12 cellular contexts compared by ENCODE assay signal in the genomic region with DNA sequence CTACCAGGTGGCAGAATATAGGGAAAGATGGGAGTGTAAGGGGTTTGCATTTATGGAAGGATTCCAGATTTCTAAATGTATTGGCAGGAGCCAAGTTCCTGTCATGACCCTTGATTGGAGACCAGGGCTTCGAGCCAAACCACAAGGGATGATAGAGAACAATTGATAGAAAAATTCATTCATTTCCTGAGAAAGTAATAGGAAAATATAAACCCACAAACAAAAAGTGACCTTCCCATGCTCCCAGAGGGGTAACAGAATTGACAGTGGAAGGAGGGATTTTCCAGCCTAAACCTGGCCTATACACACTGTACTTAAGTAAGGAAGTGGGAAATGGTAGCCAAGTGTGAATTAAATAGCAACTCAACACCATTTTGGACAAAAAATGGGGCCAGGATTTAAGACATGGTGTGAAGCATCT. TPM values are rescaled to one million over a fixed set of nuclear protein-coding genes. Genes with fewer than 3 reads are reported as not detected.
DNase-seq lines count a peak whose midpoint lies in the region; ATAC-seq and TF ChIP-seq lines count a peak whose summit lies in the region.
"Had no signal": no experiment of that assay in that cellular context is flagged by ENCODE, and none has a peak within 500 bp of the region (broad histone marks: within the 10 kb centered on the region; RNA-seq: fewer than 3 reads in every experiment).

No MANE protein-coding gene starts in this region.

- H3K4me3 ChIP-seq in SK-N-MC: no peak overlapping the region
- no peak overlapping the region for H3K4me3 ChIP-seq in skeletal muscle satellite cell (ENCODE audit: low read length)
- no peak overlapping the region for H3K4me3 ChIP-seq in CD8-positive, alpha-beta T cell (ENCODE audit: low read depth, low read length)

- peak; percentile 54 for DNase-seq in HCEC 1CT
- no peak for DNase-seq in SK-N-MC (ENCODE audit: low read depth, low spot score)
- peak; percentile 28 for DNase-seq in fibroblast of peridontal ligament (ENCODE audit: extremely low read depth)
- DNase-seq in DMS53 (lab: John Stamatoyannopoulos, UW): no peak
- DNase-seq in CD8-positive, alpha-beta T cell: no peak
- DNase-seq: activated naive CD8-positive, alpha-beta T cell treated with anti-CD3 and anti-CD28 coated beads, Interleukin-2, amount 50 U/mL, for 24 hours; DMS153; glutamatergic neuron; NCI-H1436 treated with DMSO at 0.1 percent for 48 hours had no signal

- H3K9ac ChIP-seq in SK-N-MC (ENCODE audit: insufficient read length): no peak overlapping the region
- peak overlapping the region; percentile 2 for H3K9ac ChIP-seq in skeletal muscle satellite cell (ENCODE audit: low read depth, low read length)

- H3K9me3 Mint-ChIP-seq in CD8-positive, alpha-beta T cell: no peaks in the 10 kb centered on the region
- H3K9me3 Mint-ChIP-seq: activated naive CD8-positive, alpha-beta T cell treated with anti-CD3 and anti-CD28 coated beads, Interleukin-2, amount 50 U/mL, for 24 hours had no signal

- no peaks in the 10 kb centered on the region for H3K27me3 ChIP-seq in skeletal muscle satellite cell (ENCODE audit: control insufficient read depth, insufficient read depth, low read length)
- H3K27me3 ChIP-seq in CD8-positive, alpha-beta T cell (ENCODE audit: insufficient read depth, low read length): no peaks in the 10 kb centered on the region

- H3K9me3 ChIP-seq in SK-N-MC (ENCODE audit: low read depth, low read length): no peaks in the 10 kb centered on the region
- H3K9me3 ChIP-seq in skeletal muscle satellite cell (replicated peaks; ENCODE audit: low read length): no peaks in the 10 kb centered on the region
- no peaks in the 10 kb centered on the region for H3K9me3 ChIP-seq in CD8-positive, alpha-beta T cell (ENCODE audit: low read length)

- H3K36me3 ChIP-seq in SK-N-MC (ENCODE audit: insufficient read depth, low read length): no peaks in the 10 kb centered on the region
- no peaks in the 10 kb centered on the region for H3K36me3 ChIP-seq in skeletal muscle satellite cell (ENCODE audit: insufficient read depth, low read length)
- H3K36me3 ChIP-seq in CD8-positive, alpha-beta T cell (ENCODE audit: insufficient read depth, low read length): no peaks in the 10 kb centered on the region

- H3K4me3 Mint-ChIP-seq in CD8-positive, alpha-beta T cell: no peak overlapping the region
- H3K4me3 Mint-ChIP-seq: activated naive CD8-positive, alpha-beta T cell treated with anti-CD3 and anti-CD28 coated beads, Interleukin-2, amount 50 U/mL, for 24 hours had no signal

- no peaks in the 10 kb centered on the region for H3K36me3 Mint-ChIP-seq in CD8-positive, alpha-beta T cell

- POLR2A ChIA-PET in CD8-positive, alpha-beta T cell (lab: Charles Lee): no interaction called here

- H3K4me1 Mint-ChIP-seq in CD8-positive, alpha-beta T cell (ENCODE audit: low read depth): no peaks in the 10 kb centered on the region
- H3K4me1 Mint-ChIP-seq: activated naive CD8-positive, alpha-beta T cell treated with anti-CD3 and anti-CD28 coated beads, Interleukin-2, amount 50 U/mL, for 24 hours had no signal

- H3K27me3 Mint-ChIP-seq in CD8-positive, alpha-beta T cell (ENCODE audit: low read depth): peaks cover 4% of the 10 kb centered on the region
- H3K27me3 Mint-ChIP-seq: activated naive CD8-positive, alpha-beta T cell treated with anti-CD3 and anti-CD28 coated beads, Interleukin-2, amount 50 U/mL, for 24 hours had no signal

- no peak overlapping the region for H3K27ac Mint-ChIP-seq in CD8-positive, alpha-beta T cell
- H3K27ac Mint-ChIP-seq: activated naive CD8-positive, alpha-beta T cell treated with anti-CD3 and anti-CD28 coated beads, Interleukin-2, amount 50 U/mL, for 24 hours had no signal

- H3K27ac ChIP-seq in SK-N-MC: peak overlapping the region; percentile 70
- no peak overlapping the region for H3K27ac ChIP-seq in CD8-positive, alpha-beta T cell (ENCODE audit: low read depth, low read length)

- intact Hi-C loops in CD8-positive, alpha-beta T cell (cut with DNase I, micrococcal nuclease): loop anchor here in 1 of 2 experiments (5.0 kb wide), 1 partner anchor 73 kb away; no protein-coding TSS in a partner anchor

- CTCF ChIA-PET in CD8-positive, alpha-beta T cell (lab: Charles Lee): no interaction called here

- peaks cover 75% of the 10 kb centered on the region for H3K4me1 ChIP-seq in skeletal muscle satellite cell (ENCODE audit: control insufficient read depth, insufficient read depth, low read length)
- no peaks in the 10 kb centered on the region for H3K4me1 ChIP-seq in CD8-positive, alpha-beta T cell (ENCODE audit: insufficient read depth, low read length)

- ATAC-seq in CD8-positive, alpha-beta T cell: no peak
- ATAC-seq in HG02938 (IDR thresholded peaks at IDR 0.05; ENCODE audit: unreplicated experiment) (no peak), HG03280 (IDR thresholded peaks at IDR 0.05; ENCODE audit: unreplicated experiment) (no peak)
- ATAC-seq: activated naive CD8-positive, alpha-beta T cell treated with anti-CD3 and anti-CD28 coated beads, Interleukin-2, amount 50 U/mL, for 24 hours had no signal

- TF ChIP-seq CTCF in CD8-positive, alpha-beta T cell (IDR thresholded peaks at IDR 0.05): no peak

- H3K4me2 ChIP-seq in skeletal muscle satellite cell (ENCODE audit: low read length): no peak overlapping the region

RNA-seq across cellular contexts. Expression of a gene that starts 22.4 kb away (rescaled TPM):
- 2.0 and 3.0 TPM in 2 replicates for total RNA-seq in skeletal muscle satellite cell (2012; rRNA removed)
- 10 to 100 TPM; 18.4 TPM for total RNA-seq in CD8-positive, alpha-beta T cell

RNA-seq across cellular contexts. Expression of a gene that starts 27.9 kb away (rescaled TPM):
- 55.7 and 71.2 TPM in 2 replicates for total RNA-seq in skeletal muscle satellite cell (2012; rRNA removed)
- total RNA-seq in CD8-positive, alpha-beta T cell: 10 to 100 TPM in 1 of 2 experiments, 1 to 10 TPM in 1; 9.7 to 12.1 TPM

RNA-seq across cellular contexts. Expression of a gene that starts 48.3 kb away (rescaled TPM):
- 8.7 and 13.7 TPM in 2 replicates for total RNA-seq in skeletal muscle satellite cell (2012; rRNA removed)
- total RNA-seq in CD8-positive, alpha-beta T cell: 1 to 10 TPM; 4.8 to 5.2 TPM

Comparison
In these comparisons a context has a peak if more than half of its experiments do, and no peak if none do; other contexts are left out.
1. DNase-seq: peak in HCEC 1CT (single experiment) and fibroblast of peridontal ligament (single experiment); none in SK-N-MC (single experiment), DMS53 (single experiment) and CD8-positive, alpha-beta T cell (0 of 7).